Comparison of ENCODE assay signal across 1 cellular context in genomic region chr12:12807970-12808702, GRCh38.
A peak's percentile ranks its signal among the peaks of the same experiment; 100 is the strongest.
TF ChIP-seq lines count a peak whose summit lies in the region.

No MANE protein-coding gene starts in this region.

TF ChIP-seq in GM12878, 131 proteins besides CTCF, POLR2A, EP300 and RAD21 (continued from another document and continues in another):
- TF ChIP-seq, protein P1, sequence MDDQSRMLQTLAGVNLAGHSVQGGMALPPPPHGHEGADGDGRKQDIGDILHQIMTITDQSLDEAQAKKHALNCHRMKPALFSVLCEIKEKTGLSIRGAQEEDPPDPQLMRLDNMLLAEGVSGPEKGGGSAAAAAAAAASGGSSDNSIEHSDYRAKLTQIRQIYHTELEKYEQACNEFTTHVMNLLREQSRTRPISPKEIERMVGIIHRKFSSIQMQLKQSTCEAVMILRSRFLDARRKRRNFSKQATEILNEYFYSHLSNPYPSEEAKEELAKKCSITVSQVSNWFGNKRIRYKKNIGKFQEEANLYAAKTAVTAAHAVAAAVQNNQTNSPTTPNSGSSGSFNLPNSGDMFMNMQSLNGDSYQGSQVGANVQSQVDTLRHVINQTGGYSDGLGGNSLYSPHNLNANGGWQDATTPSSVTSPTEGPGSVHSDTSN (IDR thresholded peaks at IDR 0.05; ENCODE audit: insufficient replicate concordance, low read depth, low read length) = peak; percentile 57
- TF ChIP-seq MEF2B (IDR thresholded peaks at IDR 0.05; ENCODE audit: partially characterized antibody, poor library complexity, severe bottlenecking) (peak; percentile 93), ZNF592 (IDR thresholded peaks at IDR 0.05) (0 out of 2 replicates have a peak, but pooled peaks have one; percentile 21), RUNX3 (IDR thresholded peaks at IDR 0.05; ENCODE audit: low read length) (peak; percentile 27), ZNF217 (IDR thresholded peaks at IDR 0.05) (no peak), PAX5 (IDR thresholded peaks at IDR 0.05; ENCODE audit: borderline replicate concordance, low read depth, low read length) (0 out of 2 replicates have a peak, but pooled peaks have one; percentile 32), RELB (IDR thresholded peaks at IDR 0.05; ENCODE audit: low read depth) (no peak), IRF5 (IDR thresholded peaks at IDR 0.05; ENCODE audit: borderline replicate concordance) (no peak), RAD51 (IDR thresholded peaks at IDR 0.05) (peak; percentile 7; the same call in 1 of the 2 replicates), PRDM15 (CRISPR knock-in tag; IDR thresholded peaks at IDR 0.05) (no peak), CREM (IDR thresholded peaks at IDR 0.05; ENCODE audit: low read depth) (peak; percentile 76), MYC (IDR thresholded peaks at IDR 0.05; ENCODE audit: insufficient read depth, insufficient read length, insufficient replicate concordance, low read length, severe bottlenecking) (no peak), POLR2AphosphoS5 (IDR thresholded peaks at IDR 0.05; ENCODE audit: low read length) (peak; percentile 54), SMC3 (IDR thresholded peaks at IDR 0.05; ENCODE audit: borderline replicate concordance, low read length) (no peak), SKIL (IDR thresholded peaks at IDR 0.05; ENCODE audit: low read depth, poor library complexity, severe bottlenecking) (no peak), BCL11A (IDR thresholded peaks at IDR 0.05; ENCODE audit: low read depth, low read length) (0 out of 2 replicates have a peak, but pooled peaks have one; percentile 7), NFXL1 (IDR thresholded peaks at IDR 0.05; ENCODE audit: borderline replicate concordance) (no peak), USF2 (IDR thresholded peaks at IDR 0.05; ENCODE audit: borderline replicate concordance, low read depth, low read length) (no peak), BHLHE40 (IDR thresholded peaks at IDR 0.05; ENCODE audit: borderline replicate concordance in 1 of 2, low read depth in 2 of 2, low read length in 1 of 2) (peak in 1 of 2 experiments; percentile 6; a peak in 1 of 4 replicates), ZNF687 (IDR thresholded peaks at IDR 0.05) (peak; percentile 99)
- TF ChIP-seq, protein P2, sequence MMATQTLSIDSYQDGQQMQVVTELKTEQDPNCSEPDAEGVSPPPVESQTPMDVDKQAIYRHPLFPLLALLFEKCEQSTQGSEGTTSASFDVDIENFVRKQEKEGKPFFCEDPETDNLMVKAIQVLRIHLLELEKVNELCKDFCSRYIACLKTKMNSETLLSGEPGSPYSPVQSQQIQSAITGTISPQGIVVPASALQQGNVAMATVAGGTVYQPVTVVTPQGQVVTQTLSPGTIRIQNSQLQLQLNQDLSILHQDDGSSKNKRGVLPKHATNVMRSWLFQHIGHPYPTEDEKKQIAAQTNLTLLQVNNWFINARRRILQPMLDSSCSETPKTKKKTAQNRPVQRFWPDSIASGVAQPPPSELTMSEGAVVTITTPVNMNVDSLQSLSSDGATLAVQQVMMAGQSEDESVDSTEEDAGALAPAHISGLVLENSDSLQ (IDR thresholded peaks at IDR 0.05) = peak; percentile 83
- TF ChIP-seq, protein P3, sequence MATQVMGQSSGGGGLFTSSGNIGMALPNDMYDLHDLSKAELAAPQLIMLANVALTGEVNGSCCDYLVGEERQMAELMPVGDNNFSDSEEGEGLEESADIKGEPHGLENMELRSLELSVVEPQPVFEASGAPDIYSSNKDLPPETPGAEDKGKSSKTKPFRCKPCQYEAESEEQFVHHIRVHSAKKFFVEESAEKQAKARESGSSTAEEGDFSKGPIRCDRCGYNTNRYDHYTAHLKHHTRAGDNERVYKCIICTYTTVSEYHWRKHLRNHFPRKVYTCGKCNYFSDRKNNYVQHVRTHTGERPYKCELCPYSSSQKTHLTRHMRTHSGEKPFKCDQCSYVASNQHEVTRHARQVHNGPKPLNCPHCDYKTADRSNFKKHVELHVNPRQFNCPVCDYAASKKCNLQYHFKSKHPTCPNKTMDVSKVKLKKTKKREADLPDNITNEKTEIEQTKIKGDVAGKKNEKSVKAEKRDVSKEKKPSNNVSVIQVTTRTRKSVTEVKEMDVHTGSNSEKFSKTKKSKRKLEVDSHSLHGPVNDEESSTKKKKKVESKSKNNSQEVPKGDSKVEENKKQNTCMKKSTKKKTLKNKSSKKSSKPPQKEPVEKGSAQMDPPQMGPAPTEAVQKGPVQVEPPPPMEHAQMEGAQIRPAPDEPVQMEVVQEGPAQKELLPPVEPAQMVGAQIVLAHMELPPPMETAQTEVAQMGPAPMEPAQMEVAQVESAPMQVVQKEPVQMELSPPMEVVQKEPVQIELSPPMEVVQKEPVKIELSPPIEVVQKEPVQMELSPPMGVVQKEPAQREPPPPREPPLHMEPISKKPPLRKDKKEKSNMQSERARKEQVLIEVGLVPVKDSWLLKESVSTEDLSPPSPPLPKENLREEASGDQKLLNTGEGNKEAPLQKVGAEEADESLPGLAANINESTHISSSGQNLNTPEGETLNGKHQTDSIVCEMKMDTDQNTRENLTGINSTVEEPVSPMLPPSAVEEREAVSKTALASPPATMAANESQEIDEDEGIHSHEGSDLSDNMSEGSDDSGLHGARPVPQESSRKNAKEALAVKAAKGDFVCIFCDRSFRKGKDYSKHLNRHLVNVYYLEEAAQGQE (IDR thresholded peaks at IDR 0.05; ENCODE audit: low read depth, low read length) = no peak
